Comparison of ENCODE assay signal across 9 cellular contexts in genomic region chr5:180825768-180826525, GRCh38. TPM values are rescaled to one million over a fixed set of nuclear protein-coding genes. Genes with fewer than 3 reads are reported as not detected.
DNase-seq lines count a peak whose midpoint lies in the region; ATAC-seq and TF ChIP-seq lines count a peak whose summit lies in the region.
"Had no signal": no experiment of that assay in that cellular context is flagged by ENCODE, and none has a peak within 500 bp of the region (broad histone marks: within the 10 kb centered on the region; RNA-seq: fewer than 3 reads in every experiment).

No MANE protein-coding gene starts in this region.

- no peak for TF ChIP-seq EP300 in transverse colon (IDR thresholded peaks at IDR 0.05; ENCODE audit: low read depth)

- intact Hi-C loops in activated CD8-positive, alpha-beta T cell treated with anti-CD3 and anti-CD28 coated beads for 36 hours (cut with micrococcal nuclease): no loop called here
- intact Hi-C loops in body of pancreas (cut with DNase I): no loop called here
- intact Hi-C loops in right lobe of liver (cut with DNase I): no loop called here
- intact Hi-C loops in transverse colon (cut with DNase I; ENCODE audit: low total_unique reads): no loop called here

- H3K36me3 Mint-ChIP-seq in activated CD8-positive, alpha-beta T cell treated with anti-CD3 and anti-CD28 coated beads for 36 hours (ENCODE audit: low read depth): peaks cover 21% of the 10 kb centered on the region
- peaks cover 26% of the 10 kb centered on the region for H3K36me3 Mint-ChIP-seq in activated CD8-positive, alpha-beta T cell treated with anti-CD3 and anti-CD28 coated beads, Interleukin-2, amount 10 ng/mL, durations not matched to agents 7 days and 5 days (ENCODE audit: low read depth)

- POLR2A ChIA-PET in activated CD8-positive, alpha-beta T cell treated with anti-CD3 and anti-CD28 coated beads for 36 hours (lab: Charles Lee): interaction anchor here (1.0 to 1.8 kb wide), 8 partner anchors 8 to 25 kb away, joined by 3 to 6 read pairs (median 5); no protein-coding TSS in a partner anchor
- POLR2A ChIA-PET in activated CD8-positive, alpha-beta T cell treated with anti-CD3 and anti-CD28 coated beads, Interleukin-2, amount 10 ng/mL, durations not matched to agents 7 days and 5 days (lab: Charles Lee): no interaction called here

- no peak overlapping the region for H3K4me3 Mint-ChIP-seq in activated CD8-positive, alpha-beta T cell treated with anti-CD3 and anti-CD28 coated beads for 36 hours
- H3K4me3 Mint-ChIP-seq in activated CD8-positive, alpha-beta T cell treated with anti-CD3 and anti-CD28 coated beads, Interleukin-2, amount 10 ng/mL, durations not matched to agents 7 days and 5 days: no peak overlapping the region

- CTCF ChIA-PET in activated CD8-positive, alpha-beta T cell treated with anti-CD3 and anti-CD28 coated beads for 36 hours (lab: Charles Lee): interaction anchor here (1.1 to 1.3 kb wide), 2 partner anchors 19 to 24 kb away, joined by 3 read pairs; no protein-coding TSS in a partner anchor
- CTCF ChIA-PET in activated CD8-positive, alpha-beta T cell treated with anti-CD3 and anti-CD28 coated beads, Interleukin-2, amount 10 ng/mL, durations not matched to agents 7 days and 5 days (lab: Charles Lee): interaction anchor here (0.8 to 2.3 kb wide), 3 partner anchors 10 to 23 kb away, joined by 3 to 7 read pairs (median 6); no protein-coding TSS in a partner anchor

- peaks cover 60% of the 10 kb centered on the region for H3K4me1 ChIP-seq in body of pancreas
- H3K4me1 ChIP-seq in right lobe of liver: peaks cover 0 to 13% (median 0%) of the 10 kb centered on the region in 4 donors
- peaks cover 4 to 49% (median 7%) of the 10 kb centered on the region in 4 donors for H3K4me1 ChIP-seq in transverse colon

- H3K27me3 ChIP-seq in body of pancreas (no peaks in the 10 kb centered on the region), right lobe of liver (no peaks in the 10 kb centered on the region), transverse colon (no peaks in the 10 kb centered on the region)

- H3K9me3 ChIP-seq in body of pancreas (no peaks in the 10 kb centered on the region), right lobe of liver (no peaks in the 10 kb centered on the region), transverse colon (no peaks in the 10 kb centered on the region)

- DNase-seq in activated CD8-positive, alpha-beta T cell treated with anti-CD3 and anti-CD28 coated beads for 36 hours: peak; percentile 32
- no peak for DNase-seq in activated CD8-positive, alpha-beta T cell treated with anti-CD3 and anti-CD28 coated beads, Interleukin-2, amount 10 ng/mL, durations not matched to agents 7 days and 5 days
- DNase-seq in body of pancreas (peak; percentile 91 to 95 (median 94)), right lobe of liver (peak in 2 of 3 donors; percentile 64 to 69), transverse colon (peak; percentile 65), NCI-H345 treated with DMSO at 0.1 percent for 48 hours (lab: John Stamatoyannopoulos, UW; ENCODE audit: unreplicated experiment) (no peak), middle frontal gyrus (ENCODE audit: extremely low spot score, low spot score) (no peak)
- DNase-seq: DND-41 had no signal

- in situ Hi-C loops in transverse colon (cut with MboI; ENCODE audit: low pct_ligation_motif_present in 1 of 4, low pct_unique_long_range_greater_than_20kb in 1 of 4, low sequenced_read_pairs in 3 of 4): no loop called here

- peaks cover 2% of the 10 kb centered on the region for H3K9me3 Mint-ChIP-seq in activated CD8-positive, alpha-beta T cell treated with anti-CD3 and anti-CD28 coated beads for 36 hours
- peaks cover 4% of the 10 kb centered on the region for H3K9me3 Mint-ChIP-seq in activated CD8-positive, alpha-beta T cell treated with anti-CD3 and anti-CD28 coated beads, Interleukin-2, amount 10 ng/mL, durations not matched to agents 7 days and 5 days (ENCODE audit: insufficient read depth)

- H3K36me3 ChIP-seq in body of pancreas (replicated peaks in 1 of 2; ENCODE audit: insufficient read depth in 1 of 2, low read depth in 2 of 2) (no peaks in the 10 kb centered on the region), right lobe of liver (no peaks in the 10 kb centered on the region), transverse colon (no peaks in the 10 kb centered on the region)

- H3K4me3 ChIP-seq in body of pancreas (no peak overlapping the region), right lobe of liver (no peak overlapping the region), transverse colon (no peak overlapping the region)

- H3K27me3 Mint-ChIP-seq in activated CD8-positive, alpha-beta T cell treated with anti-CD3 and anti-CD28 coated beads for 36 hours: no peaks in the 10 kb centered on the region
- H3K27me3 Mint-ChIP-seq in activated CD8-positive, alpha-beta T cell treated with anti-CD3 and anti-CD28 coated beads, Interleukin-2, amount 10 ng/mL, durations not matched to agents 7 days and 5 days (ENCODE audit: low read depth): no peaks in the 10 kb centered on the region

- H3K27ac ChIP-seq in body of pancreas (peak overlapping the region; percentile 56 to 84 (median 79)), right lobe of liver (peak overlapping the region in 2 of 3 donors; percentile 10 to 41), transverse colon (peak overlapping the region; percentile 9 to 32 (median 28))

- H3K4me1 Mint-ChIP-seq in activated CD8-positive, alpha-beta T cell treated with anti-CD3 and anti-CD28 coated beads for 36 hours (ENCODE audit: low read depth): peaks cover 26% of the 10 kb centered on the region
- peaks cover 24% of the 10 kb centered on the region for H3K4me1 Mint-ChIP-seq in activated CD8-positive, alpha-beta T cell treated with anti-CD3 and anti-CD28 coated beads, Interleukin-2, amount 10 ng/mL, durations not matched to agents 7 days and 5 days (ENCODE audit: low read depth)

- WGBS in body of pancreas, 2 donors: 56 to 79% methylated on average over 3 of the region's 3 CpGs
- 71% methylated on average over 1 of the region's 3 CpGs for WGBS in right lobe of liver (ENCODE audit: insufficient coverage, low coverage, low lambda C conversion rate, missing lambda C conversion rate)
- WGBS in transverse colon (ENCODE audit: low coverage in 1 of 2), 2 donors: 75 to 82% methylated on average over 2 to 3 of the region's 3 CpGs

- TF ChIP-seq CTCF in activated CD8-positive, alpha-beta T cell treated with anti-CD3 and anti-CD28 coated beads for 36 hours (IDR thresholded peaks at IDR 0.05): no peak
- TF ChIP-seq CTCF in body of pancreas (IDR thresholded peaks at IDR 0.05) (no peak), right lobe of liver (IDR thresholded peaks at IDR 0.05) (no peak), transverse colon (IDR thresholded peaks at IDR 0.05) (no peak)

- peak; percentile 8 for ATAC-seq in activated CD8-positive, alpha-beta T cell treated with anti-CD3 and anti-CD28 coated beads for 36 hours
- ATAC-seq in activated CD8-positive, alpha-beta T cell treated with anti-CD3 and anti-CD28 coated beads, Interleukin-2, amount 10 ng/mL, durations not matched to agents 7 days and 5 days: no peak
- ATAC-seq in body of pancreas (peak; percentile 90), right lobe of liver (peak; percentile 43 to 75 (median 62)), GM21576 (IDR thresholded peaks at IDR 0.05; ENCODE audit: unreplicated experiment) (no peak)

- TF ChIP-seq POLR2A in body of pancreas (IDR thresholded peaks at IDR 0.05) (no peak), right lobe of liver (IDR thresholded peaks at IDR 0.05) (no peak), transverse colon (IDR thresholded peaks at IDR 0.05) (no peak)

- H3K27ac Mint-ChIP-seq in activated CD8-positive, alpha-beta T cell treated with anti-CD3 and anti-CD28 coated beads for 36 hours: no peak overlapping the region
- no peak overlapping the region for H3K27ac Mint-ChIP-seq in activated CD8-positive, alpha-beta T cell treated with anti-CD3 and anti-CD28 coated beads, Interleukin-2, amount 10 ng/mL, durations not matched to agents 7 days and 5 days

RNA-seq across cellular contexts. Expression of gene MGAT1, which starts 23.3 kb away (rescaled TPM):
- 100 to 1,000 TPM; 161 to 171 TPM for total RNA-seq in activated CD8-positive, alpha-beta T cell treated with anti-CD3 and anti-CD28 coated beads for 36 hours
- total RNA-seq in activated CD8-positive, alpha-beta T cell treated with anti-CD3 and anti-CD28 coated beads, Interleukin-2, amount 10 ng/mL, durations not matched to agents 7 days and 5 days: 100 to 1,000 TPM; 154 to 161 TPM
- 10 to 100 TPM; 96.2 to 98.8 TPM for total RNA-seq in body of pancreas
- total RNA-seq in right lobe of liver: 100 to 1,000 TPM in 4 of 6 experiments, 10 to 100 TPM in 2; 99.7 to 136 (median 106) TPM
- total RNA-seq in transverse colon: 100 to 1,000 TPM in 3 of 4 donors, 10 to 100 TPM in 1; 98.5 to 131 (median 114) TPM

RNA-seq across cellular contexts. Expression of gene ZFP62, which starts 35.1 kb away (rescaled TPM):
- 10 to 100 TPM; 22.2 to 22.6 TPM for total RNA-seq in activated CD8-positive, alpha-beta T cell treated with anti-CD3 and anti-CD28 coated beads for 36 hours
- total RNA-seq in activated CD8-positive, alpha-beta T cell treated with anti-CD3 and anti-CD28 coated beads, Interleukin-2, amount 10 ng/mL, durations not matched to agents 7 days and 5 days: 10 to 100 TPM; 22.8 to 25.3 TPM
- total RNA-seq in body of pancreas: 10 to 100 TPM; 17.1 to 24.6 TPM
- total RNA-seq in right lobe of liver: 1 to 10 TPM; 3.6 to 9.0 (median 6.0) TPM
- total RNA-seq in transverse colon: 10 to 100 TPM in 3 of 4 donors, 1 to 10 TPM in 1; 4.1 to 35.7 (median 26.9) TPM

Comparison
In these comparisons a context has a peak if more than half of its experiments do, and no peak if none do; other contexts are left out.
1. ATAC-seq: peak in activated CD8-positive, alpha-beta T cell treated with anti-CD3 and anti-CD28 coated beads for 36 hours (single experiment), body of pancreas (single experiment) and right lobe of liver (4 of 4); none in activated CD8-positive, alpha-beta T cell treated with anti-CD3 and anti-CD28 coated beads, Interleukin-2, amount 10 ng/mL, durations not matched to agents 7 days and 5 days (single experiment) and GM21576 (single experiment).
2. DNase-seq: peak in activated CD8-positive, alpha-beta T cell treated with anti-CD3 and anti-CD28 coated beads for 36 hours (single experiment), body of pancreas (4 of 4), right lobe of liver (2 of 3) and transverse colon (single experiment); none in activated CD8-positive, alpha-beta T cell treated with anti-CD3 and anti-CD28 coated beads, Interleukin-2, amount 10 ng/mL, durations not matched to agents 7 days and 5 days (single experiment), NCI-H345 treated with DMSO at 0.1 percent for 48 hours (single experiment) and middle frontal gyrus (single experiment).
3. H3K27ac ChIP-seq: peak in every context shown above with its lines; median percentile 79 in body of pancreas; 28 in transverse colon; 26 in right lobe of liver.